ENCODE assay signal across 19 cellular contexts in the genomic region with DNA sequence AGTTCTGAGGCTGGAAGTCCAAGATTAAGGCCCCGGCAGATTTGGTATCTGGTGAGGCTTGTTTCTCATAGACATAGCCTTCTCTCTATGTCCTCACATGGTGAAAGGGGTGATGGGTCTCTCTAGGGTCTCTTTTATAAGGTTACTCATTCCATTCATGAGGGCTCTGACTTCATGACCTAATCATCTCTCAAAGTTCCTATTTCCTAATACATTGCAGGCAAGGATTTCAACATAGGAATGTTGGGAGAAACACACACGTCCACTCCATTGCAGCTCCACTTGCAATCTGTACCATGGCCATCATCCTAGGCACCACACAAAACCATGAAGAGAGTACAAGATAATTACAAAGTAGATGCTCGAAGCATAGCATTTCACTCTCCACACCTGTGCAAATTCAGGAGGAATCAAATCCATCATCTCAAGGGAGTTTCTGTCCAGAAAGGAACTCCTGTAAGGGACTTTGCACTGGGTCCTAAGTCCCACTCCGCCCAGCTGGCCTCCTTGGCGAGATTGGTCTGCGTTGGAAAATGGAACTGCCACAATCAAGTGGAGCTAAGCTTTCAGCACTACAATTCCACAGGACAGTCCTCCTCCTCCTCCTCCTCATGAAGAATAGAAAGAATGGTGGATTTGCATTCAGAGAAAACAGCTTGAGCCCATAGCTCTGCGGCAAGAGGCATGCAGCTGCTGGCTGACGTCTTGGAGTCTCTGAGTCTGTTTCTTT. TPM values are rescaled to one million over a fixed set of nuclear protein-coding genes. Genes with fewer than 3 reads are reported as not detected.
DNase-seq lines count a peak whose midpoint lies in the region; ATAC-seq, FAIRE-seq and TF ChIP-seq lines count a peak whose summit lies in the region.
"Had no signal": no experiment of that assay in that cellular context is flagged by ENCODE, and none has a peak within 500 bp of the region (broad histone marks: within the 10 kb centered on the region; RNA-seq: fewer than 3 reads in every experiment).

No MANE protein-coding gene starts in this region.

- 0 out of 2 replicates have a peak overlapping the region, but pooled peaks have one; percentile 52 for H2AFZ ChIP-seq in GM23338

- no peak overlapping the region for H3K4me3 Mint-ChIP-seq in GM23338
- H3K4me3 Mint-ChIP-seq in stimulated activated naive B cell treated with anti-CD40 and anti-IgM and Interleukin-4, amounts not matched to agents 10 μg/mL and 1 μg/mL and 100 μg/mL, for 72 hours = no peak overlapping the region
- H3K4me3 Mint-ChIP-seq: activated CD4-positive, alpha-beta memory T cell treated with anti-CD3 and anti-CD28 coated beads, Interleukin-2, amount 10 ng/mL, durations not matched to agents 7 days and 5 days; activated T-cell treated with anti-CD3 and anti-CD28 coated beads, Interleukin-2, amount 50 U/mL, for 24 hours; HFFc6; T-helper 17 cell had no signal

- H3K4me3 ChIP-seq in GM23338 (no peak overlapping the region), Peyer's patch (peak overlapping the region in 2 of 4 donors; percentile 15 to 24)
- H3K4me3 ChIP-seq: left lung had no signal

- H3K36me3 ChIP-seq in GM23338 (ENCODE audit: insufficient read depth) = no peaks in the 10 kb centered on the region
- no peaks in the 10 kb centered on the region for H3K36me3 ChIP-seq in Peyer's patch
- H3K36me3 ChIP-seq: left lung, WERI-Rb-1 had no signal

- no peaks in the 10 kb centered on the region for H3K79me2 ChIP-seq in GM23338 (replicated peaks; ENCODE audit: insufficient read depth)

- no peak overlapping the region for H3K27ac ChIP-seq in GM23338 (ENCODE audit: low read depth)
- H3K27ac ChIP-seq in Peyer's patch = peak overlapping the region in 2 of 4 donors; percentile 68 to 79
- H3K27ac ChIP-seq: left lung, WERI-Rb-1 had no signal

- no peak overlapping the region for H3K4me2 ChIP-seq in GM23338

- no peaks in the 10 kb centered on the region for H3K9me3 ChIP-seq in Peyer's patch
- H3K9me3 ChIP-seq: left lung had no signal

- H3F3A ChIP-seq in GM23338 (replicated peaks; ENCODE audit: low read depth) = no peaks in the 10 kb centered on the region

- TF ChIP-seq CTCF in GM23338 (conservative IDR thresholded peaks at IDR 0.05; ENCODE audit: low read depth in 2 of 2) (no peak), Peyer's patch (IDR thresholded peaks at IDR 0.05) (peak in 3 of 6 experiments; percentile 27 to 31 (median 28))

- H3K4me1 ChIP-seq in GM23338 (ENCODE audit: insufficient read depth) = no peaks in the 10 kb centered on the region
- peaks cover 0 to 55% (median 2%) of the 10 kb centered on the region in 4 donors for H3K4me1 ChIP-seq in Peyer's patch
- H3K4me1 ChIP-seq: left lung had no signal

- ATAC-seq in GM23338 = peak; percentile 35; the same call in 2 of the 3 replicates
- peak; percentile 49 for ATAC-seq in left ventricle myocardium superior
- ATAC-seq in sciatic nerve = peak; percentile 71
- no peak for ATAC-seq in GM21367 (IDR thresholded peaks at IDR 0.05; ENCODE audit: unreplicated experiment)
- ATAC-seq in stimulated activated naive B cell treated with anti-CD40 and anti-IgM and Interleukin-4, amounts not matched to agents 10 μg/mL and 1 μg/mL and 100 μg/mL, for 72 hours (replicated peaks) = no peak
- ATAC-seq: activated naive CD4-positive, alpha-beta T cell treated with anti-CD3 and anti-CD28 coated beads, Interleukin-2, amount 50 U/mL, for 72 hours; left lung; T-helper 17 cell had no signal

- H3K9me2 ChIP-seq in GM23338 (ENCODE audit: insufficient read depth) = no peaks in the 10 kb centered on the region

- DNase-seq in GM23338 (ENCODE audit: low spot score) (no peak), Peyer's patch (peak in 2 of 3 donors; percentile 78 to 88), left ventricle myocardium superior (no peak), sciatic nerve (ENCODE audit: low spot score) (no peak), GM19239 (ENCODE audit: insufficient read length, low spot score) (no peak)
- no peak for DNase-seq in stimulated activated naive B cell treated with anti-CD40 and anti-IgM and Interleukin-4, amounts not matched to agents 10 μg/mL and 1 μg/mL and 100 μg/mL, for 72 hours
- DNase-seq: activated CD4-positive, alpha-beta memory T cell treated with anti-CD3 and anti-CD28 coated beads, Interleukin-2, amount 10 ng/mL, durations not matched to agents 7 days and 5 days; activated T-cell treated with anti-CD3 and anti-CD28 coated beads, Interleukin-2, amount 50 U/mL, for 24 hours; EL; HFFc6; left lung; NCI-H446 treated with DMSO at 0.1 percent for 48 hours; SIG-M5; T-helper 17 cell; WERI-Rb-1 had no signal

- intact Hi-C loops in left ventricle myocardium superior (cut with micrococcal nuclease) (no loop called here), sciatic nerve (cut with DNase I) (no loop called here)

- H3K27me3 Mint-ChIP-seq in GM23338 (ENCODE audit: insufficient read depth, low read depth, poor library complexity) = peaks cover 5% of the 10 kb centered on the region
- H3K27me3 Mint-ChIP-seq in stimulated activated naive B cell treated with anti-CD40 and anti-IgM and Interleukin-4, amounts not matched to agents 10 μg/mL and 1 μg/mL and 100 μg/mL, for 72 hours = peaks cover 29 to 49% of the 10 kb centered on the region in 2 donors

- H3K36me3 Mint-ChIP-seq in GM23338 (ENCODE audit: low read depth) = no peaks in the 10 kb centered on the region
- H3K36me3 Mint-ChIP-seq in stimulated activated naive B cell treated with anti-CD40 and anti-IgM and Interleukin-4, amounts not matched to agents 10 μg/mL and 1 μg/mL and 100 μg/mL, for 72 hours = no peaks in the 10 kb centered on the region
- H3K36me3 Mint-ChIP-seq: activated naive CD4-positive, alpha-beta T cell treated with anti-CD3 and anti-CD28 coated beads, Interleukin-2, amount 50 U/mL, for 72 hours had no signal

- H3K27me3 ChIP-seq in GM23338 (ENCODE audit: insufficient read depth) = no peaks in the 10 kb centered on the region
- no peaks in the 10 kb centered on the region for H3K27me3 ChIP-seq in Peyer's patch

- no peak for TF ChIP-seq POLR2A in Peyer's patch (IDR thresholded peaks at IDR 0.05)

- no peak overlapping the region for H3K27ac Mint-ChIP-seq in GM23338
- H3K27ac Mint-ChIP-seq in stimulated activated naive B cell treated with anti-CD40 and anti-IgM and Interleukin-4, amounts not matched to agents 10 μg/mL and 1 μg/mL and 100 μg/mL, for 72 hours = no peak overlapping the region
- H3K27ac Mint-ChIP-seq: activated CD4-positive, alpha-beta memory T cell treated with anti-CD3 and anti-CD28 coated beads, Interleukin-2, amount 10 ng/mL, durations not matched to agents 7 days and 5 days; activated naive CD4-positive, alpha-beta T cell treated with anti-CD3 and anti-CD28 coated beads, Interleukin-2, amount 50 U/mL, for 72 hours; activated T-cell treated with anti-CD3 and anti-CD28 coated beads, Interleukin-2, amount 50 U/mL, for 24 hours; HFFc6; T-helper 17 cell had no signal

- peaks cover 21% of the 10 kb centered on the region for H3K4me1 Mint-ChIP-seq in GM23338
- H3K4me1 Mint-ChIP-seq in stimulated activated naive B cell treated with anti-CD40 and anti-IgM and Interleukin-4, amounts not matched to agents 10 μg/mL and 1 μg/mL and 100 μg/mL, for 72 hours = no peaks in the 10 kb centered on the region
- H3K4me1 Mint-ChIP-seq: activated CD4-positive, alpha-beta memory T cell treated with anti-CD3 and anti-CD28 coated beads, Interleukin-2, amount 10 ng/mL, durations not matched to agents 7 days and 5 days; T-helper 17 cell had no signal

- no peaks in the 10 kb centered on the region for H4K20me1 ChIP-seq in GM23338 (replicated peaks; ENCODE audit: insufficient read depth)

- H3K9me3 Mint-ChIP-seq in GM23338 = no peaks in the 10 kb centered on the region
- H3K9me3 Mint-ChIP-seq in stimulated activated naive B cell treated with anti-CD40 and anti-IgM and Interleukin-4, amounts not matched to agents 10 μg/mL and 1 μg/mL and 100 μg/mL, for 72 hours = no peaks in the 10 kb centered on the region
- H3K9me3 Mint-ChIP-seq: activated CD4-positive, alpha-beta memory T cell treated with anti-CD3 and anti-CD28 coated beads, Interleukin-2, amount 10 ng/mL, durations not matched to agents 7 days and 5 days; activated naive CD4-positive, alpha-beta T cell treated with anti-CD3 and anti-CD28 coated beads, Interleukin-2, amount 50 U/mL, for 72 hours; activated T-cell treated with anti-CD3 and anti-CD28 coated beads, Interleukin-2, amount 50 U/mL, for 24 hours; HFFc6 had no signal

- FAIRE-seq in GM19239 (lab: Jason Lieb, UNC) = no peak
- FAIRE-seq: HTR-8/SVneo had no signal

TF ChIP-seq in GM23338, 12 proteins besides CTCF, POLR2A, EP300 and RAD21 (continues in another document):
- TF ChIP-seq EZH2phosphoT487 (IDR thresholded peaks at IDR 0.05; ENCODE audit: unreplicated experiment) = no peak
- TF ChIP-seq, protein P1, sequence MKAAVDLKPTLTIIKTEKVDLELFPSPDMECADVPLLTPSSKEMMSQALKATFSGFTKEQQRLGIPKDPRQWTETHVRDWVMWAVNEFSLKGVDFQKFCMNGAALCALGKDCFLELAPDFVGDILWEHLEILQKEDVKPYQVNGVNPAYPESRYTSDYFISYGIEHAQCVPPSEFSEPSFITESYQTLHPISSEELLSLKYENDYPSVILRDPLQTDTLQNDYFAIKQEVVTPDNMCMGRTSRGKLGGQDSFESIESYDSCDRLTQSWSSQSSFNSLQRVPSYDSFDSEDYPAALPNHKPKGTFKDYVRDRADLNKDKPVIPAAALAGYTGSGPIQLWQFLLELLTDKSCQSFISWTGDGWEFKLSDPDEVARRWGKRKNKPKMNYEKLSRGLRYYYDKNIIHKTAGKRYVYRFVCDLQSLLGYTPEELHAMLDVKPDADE (IDR thresholded peaks at IDR 0.05) = no peak
- no peak for TF ChIP-seq ZNF331 (CRISPR knock-in tag; IDR thresholded peaks at IDR 0.05; ENCODE audit: low read depth)
- no peak for TF ChIP-seq STAT1 (IDR thresholded peaks at IDR 0.05; ENCODE audit: unreplicated experiment)
- no peak for TF ChIP-seq EZH2 (IDR thresholded peaks at IDR 0.05; ENCODE audit: low read depth, unreplicated experiment)

RNA-seq across cellular contexts. Expression of a gene that starts 8.8 kb away (rescaled TPM):
- not detected in 2 replicates for total RNA-seq in GM23338 (2014; rRNA removed; shearing (Covaris generic))
- not detected in 2 replicates for polyA plus RNA-seq in GM23338 (2016; fragmentation: Nextera tagmentation; extraction: Ambion mirVana)
- total RNA-seq in Peyer's patch = 100 to 1,000 TPM in 3 of 4 donors, 10 to 100 TPM in 1; 56.9 to 314 (median 200) TPM
- not detected for total RNA-seq in left ventricle myocardium superior
- total RNA-seq in sciatic nerve = not detected
- total RNA-seq: activated CD4-positive, alpha-beta memory T cell treated with anti-CD3 and anti-CD28 coated beads, Interleukin-2, amount 10 ng/mL, durations not matched to agents 7 days and 5 days; HFFc6; pulmonary artery endothelial cell; T-helper 17 cell had no signal

Comparison
In these comparisons a context has a peak if more than half of its experiments do, and no peak if none do; other contexts are left out.
1. ATAC-seq: peak in GM23338 (single experiment), left ventricle myocardium superior (single experiment) and sciatic nerve (single experiment); none in GM21367 (single experiment) and stimulated activated naive B cell treated with anti-CD40 and anti-IgM and Interleukin-4, amounts not matched to agents 10 μg/mL and 1 μg/mL and 100 μg/mL, for 72 hours (0 of 2).
2. DNase-seq: peak in Peyer's patch (2 of 3); none in GM23338 (single experiment), left ventricle myocardium superior (single experiment), sciatic nerve (single experiment), GM19239 (single experiment) and stimulated activated naive B cell treated with anti-CD40 and anti-IgM and Interleukin-4, amounts not matched to agents 10 μg/mL and 1 μg/mL and 100 μg/mL, for 72 hours (single experiment).
3. RNA of a gene that starts 8.8 kb away (total RNA-seq): 56.9 to 314 TPM in Peyer's patch; not detected in sciatic nerve (single experiment), not detected in GM23338 and not detected in left ventricle myocardium superior (single experiment); every median in the first group is over 10 times any median in the second.